Comparison of ENCODE assay signal across 1 cellular context in the genomic region with DNA sequence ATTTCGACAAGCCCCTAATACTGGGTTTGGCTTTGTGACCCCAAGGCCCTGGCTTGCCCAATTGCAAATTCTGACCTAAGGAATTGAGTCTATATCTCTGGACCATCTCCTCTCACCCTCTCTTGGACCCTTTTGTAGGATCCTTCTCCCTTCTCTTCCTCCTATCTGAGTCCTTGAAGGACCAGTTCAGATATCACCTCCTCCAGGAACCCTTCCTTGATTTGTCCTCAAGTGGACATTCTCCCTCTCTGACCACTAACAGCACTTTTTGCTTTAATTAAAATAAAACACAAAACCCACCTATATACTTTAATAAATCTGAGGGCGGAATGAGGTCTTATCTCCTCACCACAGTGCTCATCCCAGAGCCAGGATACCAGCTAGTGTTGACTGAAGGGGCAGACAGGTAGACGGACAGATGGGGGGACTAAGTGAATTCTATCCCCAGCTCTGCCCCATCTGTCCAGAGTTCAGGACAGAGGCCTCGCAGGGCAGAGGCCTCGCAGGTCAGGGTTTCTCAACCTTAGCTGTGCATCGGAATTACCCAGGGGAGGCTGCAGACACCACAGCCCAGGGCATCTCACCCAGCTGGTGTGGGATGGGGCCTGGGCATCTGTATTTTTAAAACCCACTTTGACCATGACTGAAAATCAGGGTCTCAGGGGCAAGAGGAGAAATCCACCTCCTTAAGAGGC.
TF ChIP-seq lines count a peak whose summit lies in the region.

No MANE protein-coding gene starts in this region.

TF ChIP-seq in HepG2, 621 proteins besides CTCF, POLR2A, EP300 and RAD21 (continued from another document and continues in another):
- TF ChIP-seq ZNF740 (CRISPR knock-in tag; IDR thresholded peaks at IDR 0.05) (no peak), ZNF292 (CRISPR knock-in tag; IDR thresholded peaks at IDR 0.05; ENCODE audit: borderline replicate concordance, low read depth) (no peak), KDM5A (IDR thresholded peaks at IDR 0.05; ENCODE audit: borderline replicate concordance, low read length) (no peak), ZNF441 (CRISPR knock-in tag; IDR thresholded peaks at IDR 0.05; ENCODE audit: borderline replicate concordance) (peak; percentile 97), ZHX2 (IDR thresholded peaks at IDR 0.05; ENCODE audit: low read depth) (no peak), ZHX2 (CRISPR knock-in tag; IDR thresholded peaks at IDR 0.05; ENCODE audit: borderline replicate concordance) (no peak), ZNF720 (CRISPR knock-in tag; IDR thresholded peaks at IDR 0.05) (no peak), ZNF329 (CRISPR knock-in tag; IDR thresholded peaks at IDR 0.05; ENCODE audit: low read depth) (no peak), ZNF264 (CRISPR knock-in tag; IDR thresholded peaks at IDR 0.05) (no peak), SP2 (CRISPR knock-in tag; IDR thresholded peaks at IDR 0.05) (no peak), ZNF850 (CRISPR knock-in tag; conservative IDR thresholded peaks at IDR 0.05) (no peak), THRA (CRISPR knock-in tag; IDR thresholded peaks at IDR 0.05; ENCODE audit: borderline replicate concordance) (peak; percentile 15; the same call in 1 of the 2 replicates), ZNF124 (CRISPR knock-in tag; IDR thresholded peaks at IDR 0.05) (no peak), ZNF530 (CRISPR knock-in tag; IDR thresholded peaks at IDR 0.05; ENCODE audit: low read depth) (no peak), MTA3 (CRISPR knock-in tag; IDR thresholded peaks at IDR 0.05) (no peak), HNRNPL (IDR thresholded peaks at IDR 0.05; ENCODE audit: low read depth, low read length) (no peak), FLYWCH1 (CRISPR knock-in tag; IDR thresholded peaks at IDR 0.05) (no peak), ZNF749 (CRISPR knock-in tag; IDR thresholded peaks at IDR 0.05; ENCODE audit: borderline replicate concordance) (no peak), CEBPG (CRISPR knock-in tag; IDR thresholded peaks at IDR 0.05) (peak; percentile 62; the same call in 1 of the 2 replicates), ZIK1 (CRISPR knock-in tag; IDR thresholded peaks at IDR 0.05; ENCODE audit: borderline replicate concordance, low read depth) (no peak), ZBTB7B (CRISPR knock-in tag; IDR thresholded peaks at IDR 0.05) (0 out of 2 replicates have a peak, but pooled peaks have one; percentile 54), ZNF563 (CRISPR knock-in tag; IDR thresholded peaks at IDR 0.05) (no peak), ZBTB26 (CRISPR knock-in tag; IDR thresholded peaks at IDR 0.05; ENCODE audit: borderline replicate concordance) (0 out of 2 replicates have a peak, but pooled peaks have one; percentile 5), CHCHD3 (CRISPR knock-in tag; IDR thresholded peaks at IDR 0.05) (no peak), NKX3-1 (CRISPR knock-in tag; IDR thresholded peaks at IDR 0.05) (no peak), JARID2 (CRISPR knock-in tag; IDR thresholded peaks at IDR 0.05; ENCODE audit: insufficient replicate concordance) (no peak), SP4 (CRISPR knock-in tag; IDR thresholded peaks at IDR 0.05) (no peak), SOX13 (IDR thresholded peaks at IDR 0.05) (no peak), SOX13 (CRISPR knock-in tag; conservative IDR thresholded peaks at IDR 0.05 in 1 of 2, IDR thresholded peaks at IDR 0.05 in 1 of 2) (no peak), PREB (CRISPR knock-in tag; IDR thresholded peaks at IDR 0.05) (no peak), ZMAT3 (CRISPR knock-in tag; conservative IDR thresholded peaks at IDR 0.05) (no peak), ZKSCAN5 (CRISPR knock-in tag; IDR thresholded peaks at IDR 0.05) (no peak), FOXK1 (CRISPR knock-in tag; IDR thresholded peaks at IDR 0.05; ENCODE audit: borderline replicate concordance, low read depth) (no peak), ZNF766 (CRISPR knock-in tag; IDR thresholded peaks at IDR 0.05; ENCODE audit: borderline replicate concordance) (no peak; the same call in 1 of the 2 replicates), CEBPB (IDR thresholded peaks at IDR 0.05; ENCODE audit: borderline replicate concordance, low read depth, low read length) (peak; percentile 45; the same call in 1 of the 2 replicates), SMAD1 (CRISPR knock-in tag; IDR thresholded peaks at IDR 0.05; ENCODE audit: borderline replicate concordance, low read depth) (no peak), DDIT3 (CRISPR knock-in tag; IDR thresholded peaks at IDR 0.05) (no peak), ZBTB25 (CRISPR knock-in tag; IDR thresholded peaks at IDR 0.05) (no peak), ZC3H13 (CRISPR knock-in tag; IDR thresholded peaks at IDR 0.05) (no peak), ZNF773 (CRISPR knock-in tag; IDR thresholded peaks at IDR 0.05; ENCODE audit: borderline replicate concordance) (no peak), TBL1XR1 (IDR thresholded peaks at IDR 0.05; ENCODE audit: borderline replicate concordance, low read length, partially characterized antibody) (no peak), NR2F1 (CRISPR knock-in tag; IDR thresholded peaks at IDR 0.05) (peak; percentile 83 to 90), ZNF234 (CRISPR knock-in tag; conservative IDR thresholded peaks at IDR 0.05) (no peak), TGIF2 (CRISPR knock-in tag; IDR thresholded peaks at IDR 0.05) (no peak)
- TF ChIP-seq, protein P1, sequence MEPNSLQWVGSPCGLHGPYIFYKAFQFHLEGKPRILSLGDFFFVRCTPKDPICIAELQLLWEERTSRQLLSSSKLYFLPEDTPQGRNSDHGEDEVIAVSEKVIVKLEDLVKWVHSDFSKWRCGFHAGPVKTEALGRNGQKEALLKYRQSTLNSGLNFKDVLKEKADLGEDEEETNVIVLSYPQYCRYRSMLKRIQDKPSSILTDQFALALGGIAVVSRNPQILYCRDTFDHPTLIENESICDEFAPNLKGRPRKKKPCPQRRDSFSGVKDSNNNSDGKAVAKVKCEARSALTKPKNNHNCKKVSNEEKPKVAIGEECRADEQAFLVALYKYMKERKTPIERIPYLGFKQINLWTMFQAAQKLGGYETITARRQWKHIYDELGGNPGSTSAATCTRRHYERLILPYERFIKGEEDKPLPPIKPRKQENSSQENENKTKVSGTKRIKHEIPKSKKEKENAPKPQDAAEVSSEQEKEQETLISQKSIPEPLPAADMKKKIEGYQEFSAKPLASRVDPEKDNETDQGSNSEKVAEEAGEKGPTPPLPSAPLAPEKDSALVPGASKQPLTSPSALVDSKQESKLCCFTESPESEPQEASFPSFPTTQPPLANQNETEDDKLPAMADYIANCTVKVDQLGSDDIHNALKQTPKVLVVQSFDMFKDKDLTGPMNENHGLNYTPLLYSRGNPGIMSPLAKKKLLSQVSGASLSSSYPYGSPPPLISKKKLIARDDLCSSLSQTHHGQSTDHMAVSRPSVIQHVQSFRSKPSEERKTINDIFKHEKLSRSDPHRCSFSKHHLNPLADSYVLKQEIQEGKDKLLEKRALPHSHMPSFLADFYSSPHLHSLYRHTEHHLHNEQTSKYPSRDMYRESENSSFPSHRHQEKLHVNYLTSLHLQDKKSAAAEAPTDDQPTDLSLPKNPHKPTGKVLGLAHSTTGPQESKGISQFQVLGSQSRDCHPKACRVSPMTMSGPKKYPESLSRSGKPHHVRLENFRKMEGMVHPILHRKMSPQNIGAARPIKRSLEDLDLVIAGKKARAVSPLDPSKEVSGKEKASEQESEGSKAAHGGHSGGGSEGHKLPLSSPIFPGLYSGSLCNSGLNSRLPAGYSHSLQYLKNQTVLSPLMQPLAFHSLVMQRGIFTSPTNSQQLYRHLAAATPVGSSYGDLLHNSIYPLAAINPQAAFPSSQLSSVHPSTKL (CRISPR knock-in tag; IDR thresholded peaks at IDR 0.05) = peak; percentile 59; the same call in 1 of the 2 replicates
- TF ChIP-seq, protein P2, sequence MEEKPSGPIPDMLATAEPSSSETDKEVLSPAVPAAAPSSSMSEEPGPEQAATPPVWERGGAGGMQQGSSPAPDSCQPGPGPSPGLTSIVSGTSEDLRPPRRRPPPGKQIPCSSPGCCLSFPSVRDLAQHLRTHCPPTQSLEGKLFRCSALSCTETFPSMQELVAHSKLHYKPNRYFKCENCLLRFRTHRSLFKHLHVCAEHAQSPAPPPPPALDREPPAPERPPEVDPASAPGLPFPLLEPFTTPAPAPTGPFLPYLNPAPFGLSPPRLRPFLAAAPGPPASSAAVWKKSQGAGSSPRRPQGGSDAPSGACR (CRISPR knock-in tag; IDR thresholded peaks at IDR 0.05) = 0 out of 2 replicates have a peak, but pooled peaks have one; percentile 5
